Comparison of ENCODE assay signal across 25 cellular contexts in the genomic region with DNA sequence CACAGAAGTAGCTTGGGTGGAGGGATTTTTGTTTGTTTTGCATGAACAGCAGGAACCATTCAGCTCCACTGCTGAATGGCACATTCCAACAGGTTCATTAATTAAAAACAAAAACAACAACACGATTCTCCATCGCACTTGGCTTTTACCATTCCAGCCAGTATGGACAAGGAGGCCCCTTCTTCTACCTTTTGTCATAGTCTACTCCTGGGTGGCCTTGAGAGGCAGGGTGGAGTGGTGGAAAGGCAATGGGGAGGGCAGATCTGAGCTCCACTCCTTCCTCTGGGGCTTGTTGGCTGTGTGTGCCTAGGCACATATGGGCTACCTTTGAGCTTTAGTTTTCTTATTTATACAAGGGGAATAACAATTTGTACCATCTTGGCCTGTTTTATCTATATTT. TPM values are rescaled to one million over a fixed set of nuclear protein-coding genes. Genes with fewer than 3 reads are reported as not detected.
DNase-seq lines count a peak whose midpoint lies in the region; ATAC-seq, FAIRE-seq and TF ChIP-seq lines count a peak whose summit lies in the region.
"Had no signal": no experiment of that assay in that cellular context is flagged by ENCODE, and none has a peak within 500 bp of the region (broad histone marks: within the 10 kb centered on the region; RNA-seq: fewer than 3 reads in every experiment).

No MANE protein-coding gene starts in this region.

- no peak overlapping the region for H2BK12ac ChIP-seq in mesenchymal stem cell (ENCODE audit: low read length in 2 of 2)

- H2BK120ac ChIP-seq in mesenchymal stem cell (ENCODE audit: low read depth, low read length) = no peak overlapping the region

- intact Hi-C loops in thyroid gland (cut with DNase I) = no loop called here

- no peak for FAIRE-seq in GM12891 (lab: Jason Lieb, UNC)
- FAIRE-seq: bronchial epithelial cell, colon, GM19239, H54 had no signal

- no peak overlapping the region for H3K4me2 ChIP-seq in mesenchymal stem cell (ENCODE audit: low read length, poor library complexity, severe bottlenecking)

- no peak overlapping the region for H4K8ac ChIP-seq in mesenchymal stem cell (ENCODE audit: low read length)

- H3K9me3 ChIP-seq in HEK293 (ENCODE audit: control insufficient read depth, insufficient read depth, low read depth, low read length) = no peaks in the 10 kb centered on the region
- H3K9me3 ChIP-seq in mesenchymal stem cell (ENCODE audit: control insufficient read depth, low read length) = no peaks in the 10 kb centered on the region
- no peaks in the 10 kb centered on the region for H3K9me3 ChIP-seq in thyroid gland

- H3K4me3 ChIP-seq in HEK293 (ENCODE audit: low read depth, low read length) (no peak overlapping the region), mesenchymal stem cell (ENCODE audit: insufficient read depth in 1 of 2, low read depth in 1 of 2, low read length in 2 of 2) (peak overlapping the region in 1 of 2 experiments; percentile 99), thyroid gland (replicated peaks in 1 of 3) (no peak overlapping the region)
- H3K4me3 ChIP-seq: skin epidermis had no signal

- H3K9ac ChIP-seq in mesenchymal stem cell (ENCODE audit: low read length) = peak overlapping the region; percentile 96

- H4K91ac ChIP-seq in mesenchymal stem cell (ENCODE audit: low read length) = no peak overlapping the region

- peaks cover 0 to 14% of the 10 kb centered on the region in 2 experiments for H3K27me3 ChIP-seq in mesenchymal stem cell (ENCODE audit: control insufficient read depth in 1 of 2, insufficient read depth in 1 of 2, low read length in 2 of 2)
- H3K27me3 ChIP-seq in thyroid gland = no peaks in the 10 kb centered on the region

- H2BK5ac ChIP-seq in mesenchymal stem cell (ENCODE audit: low read depth, low read length, poor library complexity, severe bottlenecking) = no peak overlapping the region

- CTCF ChIA-PET in HEK293 (lab: Yijun Ruan, JAX) (interaction anchor here (0.5 to 5.3 kb wide), 9 partner anchors 10 to 363 kb away, joined by 3 to 54 read pairs (median 3); no protein-coding TSS in a partner anchor), RWPE1 (lab: Yijun Ruan, JAX) (no interaction called here)

- ATAC-seq in GM21381 (IDR thresholded peaks at IDR 0.05; ENCODE audit: unreplicated experiment) = no peak
- no peak for ATAC-seq in HG03159 (IDR thresholded peaks at IDR 0.05; ENCODE audit: unreplicated experiment)
- ATAC-seq: left lobe of liver, Panc1 had no signal

- no peak overlapping the region for H3K4ac ChIP-seq in mesenchymal stem cell (ENCODE audit: low read depth in 1 of 2, low read length in 2 of 2)

- no peak overlapping the region for H2AK5ac ChIP-seq in mesenchymal stem cell (ENCODE audit: low read length, severe bottlenecking)

- H3K14ac ChIP-seq in mesenchymal stem cell (ENCODE audit: low read length in 2 of 2) = no peak overlapping the region

- TF ChIP-seq CTCF in HEK293 (tag by site-specific recombination; IDR thresholded peaks at IDR 0.05) (no peak), RWPE1 (conservative IDR thresholded peaks at IDR 0.05; ENCODE audit: low read depth) (no peak), thyroid gland (IDR thresholded peaks at IDR 0.05) (no peak)

- no peaks in the 10 kb centered on the region for H3K79me1 ChIP-seq in mesenchymal stem cell (replicated peaks; ENCODE audit: low read length, poor library complexity, severe bottlenecking)

- POLR2A ChIA-PET in HEK293 (lab: Yijun Ruan, JAX) = no interaction called here
- POLR2A ChIA-PET in RWPE1 (lab: Yijun Ruan, JAX; ENCODE audit: low non-redundant PET) = no interaction called here

- H3K4me1 ChIP-seq in HEK293 (ENCODE audit: control insufficient read depth, insufficient read depth, low read length) (peaks cover 21% of the 10 kb centered on the region), mesenchymal stem cell (ENCODE audit: control insufficient read depth, insufficient read depth, low read depth, low read length) (peaks cover 9% of the 10 kb centered on the region), thyroid gland (peaks cover 60 to 78% of the 10 kb centered on the region in 2 donors)

- TF ChIP-seq POLR2A in thyroid gland (IDR thresholded peaks at IDR 0.05) (no peak), GM12891 (IDR thresholded peaks at IDR 0.05; ENCODE audit: low read depth, low read length) (no peak)

- no peak overlapping the region for H3K23ac ChIP-seq in mesenchymal stem cell (ENCODE audit: low read length in 2 of 2)

- no peak overlapping the region for H3K27ac ChIP-seq in HEK293 (ENCODE audit: extremely low read depth, low read depth, low read length)
- peak overlapping the region; percentile 14 for H3K27ac ChIP-seq in RWPE1
- no peak overlapping the region for H3K27ac ChIP-seq in mesenchymal stem cell (ENCODE audit: low read length, poor library complexity, severe bottlenecking)
- H3K27ac ChIP-seq in thyroid gland = peak overlapping the region in 2 of 3 donors; percentile 89 to 90
- H3K27ac ChIP-seq: skin epidermis had no signal

- H2AFZ ChIP-seq in mesenchymal stem cell (ENCODE audit: low read depth, low read length) = no peak overlapping the region

- whole genome bisulfite sequencing in mesenchymal stem cell = 57% methylated on average over 1 of the region's 2 CpGs
- 48 to 55% methylated on average over 2 of the region's 2 CpGs for whole genome bisulfite sequencing in thyroid gland, 2 donors

- no peak for DNase-seq in RWPE1 (ENCODE audit: low spot score)
- no peak for DNase-seq in mesenchymal stem cell
- DNase-seq in thyroid gland = no peak
- no peak for DNase-seq in GM12891 (ENCODE audit: insufficient read length, low spot score)
- DNase-seq: activated CD8-positive, alpha-beta memory T cell treated with anti-CD3 and anti-CD28 coated beads for 24 hours; activated T-cell treated with anti-CD3 and anti-CD28 coated beads for 4 hours; CD8-positive, alpha-beta memory T cell; DMS153; effector CD8-positive, alpha-beta T cell; Karpas-422; NCI-H1417 treated with DMSO at 0.1 percent for 48 hours; NCI-H2029 treated with DMSO at 0.1 percent for 48 hours; NCI-H526; SIG-M5; stimulated activated naive CD4-positive, alpha-beta T cell had no signal

- no peak overlapping the region for H3K18ac ChIP-seq in mesenchymal stem cell (ENCODE audit: low read depth in 1 of 2, low read length in 2 of 2)

- H3K36me3 ChIP-seq in HEK293 (ENCODE audit: control insufficient read depth in 2 of 2, insufficient read depth in 1 of 2, low read length in 2 of 2) = no peaks in the 10 kb centered on the region
- peaks cover 0 to 48% of the 10 kb centered on the region in 2 experiments for H3K36me3 ChIP-seq in mesenchymal stem cell (ENCODE audit: control insufficient read depth in 1 of 2, insufficient read depth in 2 of 2, low read depth in 1 of 2, low read length in 2 of 2)
- no peaks in the 10 kb centered on the region for H3K36me3 ChIP-seq in thyroid gland

- no peak overlapping the region for H2BK15ac ChIP-seq in mesenchymal stem cell (ENCODE audit: low read depth, poor library complexity, severe bottlenecking)

TF ChIP-seq in HEK293, 187 proteins besides CTCF, POLR2A, EP300 and RAD21 (continues in another document):
- TF ChIP-seq, protein P1, sequence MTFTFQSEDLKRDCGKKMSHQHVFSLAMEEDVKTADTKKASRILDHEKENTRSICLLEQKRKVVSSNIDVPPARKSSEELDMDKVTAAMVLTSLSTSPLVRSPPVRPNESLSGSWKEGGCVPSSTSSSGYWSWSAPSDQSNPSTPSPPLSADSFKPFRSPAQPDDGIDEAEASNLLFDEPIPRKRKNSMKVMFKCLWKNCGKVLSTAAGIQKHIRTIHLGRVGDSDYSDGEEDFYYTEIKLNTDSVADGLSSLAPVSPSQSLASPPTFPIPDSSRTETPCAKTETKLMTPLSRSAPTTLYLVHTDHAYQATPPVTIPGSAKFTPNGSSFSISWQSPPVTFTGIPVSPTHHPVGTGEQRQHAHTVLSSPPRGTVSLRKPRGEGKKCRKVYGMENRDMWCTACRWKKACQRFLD (tag by site-specific recombination; IDR thresholded peaks at IDR 0.05) = no peak
- no peak for TF ChIP-seq ZNF140 (tag by site-specific recombination; IDR thresholded peaks at IDR 0.05)
- TF ChIP-seq ZNF791 (tag by site-specific recombination; IDR thresholded peaks at IDR 0.05) = no peak

TF ChIP-seq in GM12891, 5 proteins besides CTCF, POLR2A, EP300 and RAD21:
- no peak for TF ChIP-seq SPI1 (IDR thresholded peaks at IDR 0.05; ENCODE audit: low read depth, low read length)

RNA-seq across cellular contexts. Expression of gene TIMP3, which starts 4.8 kb away (rescaled TPM):
- 319 TPM for polyA plus RNA-seq in mesenchymal stem cell (2013, experiment 1 of 2)
- 317 TPM for polyA plus RNA-seq in mesenchymal stem cell (2013, experiment 2 of 2)
- total RNA-seq in thyroid gland = 100 to 1,000 TPM; 424 to 772 (median 543) TPM
- not detected for polyA plus RNA-seq in GM12891 (2012; ENCODE audit: low read depth, missing spikeins)
- polyA plus RNA-seq: CD8-positive, alpha-beta memory T cell had no signal

Comparison
In these comparisons a context has a peak if more than half of its experiments do, and no peak if none do; other contexts are left out.
1. H3K27ac ChIP-seq: peak in RWPE1 (single experiment) and thyroid gland (2 of 3); none in HEK293 (single experiment) and mesenchymal stem cell (single experiment).